ENCODE assay signal across 8 cellular contexts in genomic region chr7:148884299-148885022, GRCh38. TPM values are rescaled to one million over a fixed set of nuclear protein-coding genes. Genes with fewer than 3 reads are reported as not detected.
A peak's percentile ranks its signal among the peaks of the same experiment; 100 is the strongest.
DNase-seq lines count a peak whose midpoint lies in the region; ATAC-seq and TF ChIP-seq lines count a peak whose summit lies in the region.

No MANE protein-coding gene starts in this region.

- POLR2A ChIA-PET in CD4-positive, alpha-beta T cell (lab: Charles Lee) = interaction anchor here (0.6 to 3.4 kb wide), 9 partner anchors 11 to 186 kb away, joined by 3 to 68 read pairs (median 9); partner anchors contain the start of gene CUL1
- POLR2A ChIA-PET in activated CD4-positive, alpha-beta memory T cell treated with anti-CD3 and anti-CD28 coated beads, Interleukin-2, amount 10 ng/mL, durations not matched to agents 7 days and 5 days (lab: Charles Lee) = interaction anchor here (0.8 to 4.7 kb wide), 28 partner anchors 10 to 310 kb away, joined by 3 to 59 read pairs (median 8); partner anchors contain the start of genes CUL1, PDIA4 and ZNF398

- H3K9me3 Mint-ChIP-seq in CD4-positive, alpha-beta T cell = no peaks in the 10 kb centered on the region
- no peaks in the 10 kb centered on the region for H3K9me3 Mint-ChIP-seq in activated CD4-positive, alpha-beta memory T cell treated with anti-CD3 and anti-CD28 coated beads, Interleukin-2, amount 10 ng/mL, durations not matched to agents 7 days and 5 days

- H3K9ac ChIP-seq in duodenal mucosa (ENCODE audit: low read depth in 1 of 2, low read length in 2 of 2) = peak overlapping the region; percentile 69 to 70

- H3K36me3 ChIP-seq in duodenal mucosa (ENCODE audit: control insufficient read depth in 1 of 2, insufficient read depth in 2 of 2, low read length in 2 of 2) (no peaks in the 10 kb centered on the region), lung (ENCODE audit: control insufficient read depth in 2 of 2, insufficient read depth in 2 of 2, low read length in 2 of 2) (no peaks in the 10 kb centered on the region)

- DNase-seq in CD4-positive, alpha-beta T cell = peak; percentile 84 to 95 (median 89)
- DNase-seq in NCI-H774 (lab: John Stamatoyannopoulos, UW) (peak; percentile 93), lung (ENCODE audit: low spot score) (peak; percentile 90)
- DNase-seq in activated CD4-positive, alpha-beta memory T cell treated with anti-CD3 and anti-CD28 coated beads, Interleukin-2, amount 10 ng/mL, durations not matched to agents 7 days and 5 days = peak; percentile 95
- peak; percentile 82 to 89 (median 87) for DNase-seq in stimulated activated CD4-positive, alpha-beta T cell treated with anti-CD3 and anti-CD28 coated beads, TNF-alpha, amount 100 ng/mL, for 1 hour (ENCODE audit: low read depth in 3 of 3, low spot score in 1 of 3)

- H3K27ac ChIP-seq in CD4-positive, alpha-beta T cell (ENCODE audit: low read depth, low read length) = peak overlapping the region; percentile 86
- H3K27ac ChIP-seq in duodenal mucosa (ENCODE audit: low read depth, low read length) = peak overlapping the region; percentile 79
- peak overlapping the region; percentile 92 for H3K27ac ChIP-seq in lung (ENCODE audit: low read depth in 1 of 2, low read length in 1 of 2)

- H3K4me3 ChIP-seq in duodenal mucosa (ENCODE audit: low read depth in 1 of 2, low read length in 2 of 2) = peak overlapping the region; percentile 67 to 80
- peak overlapping the region; percentile 97 for H3K4me3 ChIP-seq in lung

- H3K27ac Mint-ChIP-seq in CD4-positive, alpha-beta T cell = peak overlapping the region; percentile 88
- peak overlapping the region; percentile 93 for H3K27ac Mint-ChIP-seq in activated CD4-positive, alpha-beta memory T cell treated with anti-CD3 and anti-CD28 coated beads, Interleukin-2, amount 10 ng/mL, durations not matched to agents 7 days and 5 days

- 0 to 1% methylated on average over 64 to 101 of the region's 101 CpGs for WGBS in lung, 2 donors

- H3K9me3 ChIP-seq in CD4-positive, alpha-beta T cell (ENCODE audit: control insufficient read depth, low read length) = no peaks in the 10 kb centered on the region
- no peaks in the 10 kb centered on the region for H3K9me3 ChIP-seq in duodenal mucosa (ENCODE audit: control insufficient read depth in 1 of 2, low read length in 2 of 2)
- H3K9me3 ChIP-seq in lung (ENCODE audit: control insufficient read depth in 2 of 2, insufficient read depth in 1 of 2, low read length in 1 of 2) = no peaks in the 10 kb centered on the region

- ATAC-seq in CD4-positive, alpha-beta T cell (ENCODE audit: poor library complexity) = peak; percentile 91
- ATAC-seq in GM19397 (IDR thresholded peaks at IDR 0.05; ENCODE audit: unreplicated experiment) = peak; percentile 88
- peak; percentile 76 for ATAC-seq in HG03558 (IDR thresholded peaks at IDR 0.05; ENCODE audit: extremely low read depth, unreplicated experiment)
- ATAC-seq in lung (ENCODE audit: insufficient read depth, low FRiP score) = peak; percentile 98

- H3K4me3 Mint-ChIP-seq in CD4-positive, alpha-beta T cell = peak overlapping the region; percentile 95
- peak overlapping the region; percentile 84 for H3K4me3 Mint-ChIP-seq in activated CD4-positive, alpha-beta memory T cell treated with anti-CD3 and anti-CD28 coated beads, Interleukin-2, amount 10 ng/mL, durations not matched to agents 7 days and 5 days

- H3K4me1 Mint-ChIP-seq in CD4-positive, alpha-beta T cell (ENCODE audit: low read depth) = peaks cover 30% of the 10 kb centered on the region
- H3K4me1 Mint-ChIP-seq in activated CD4-positive, alpha-beta memory T cell treated with anti-CD3 and anti-CD28 coated beads, Interleukin-2, amount 10 ng/mL, durations not matched to agents 7 days and 5 days = peaks cover 29% of the 10 kb centered on the region

- H3K36me3 Mint-ChIP-seq in CD4-positive, alpha-beta T cell (ENCODE audit: low read depth) = peaks cover 9% of the 10 kb centered on the region
- peaks cover 27% of the 10 kb centered on the region for H3K36me3 Mint-ChIP-seq in activated CD4-positive, alpha-beta memory T cell treated with anti-CD3 and anti-CD28 coated beads, Interleukin-2, amount 10 ng/mL, durations not matched to agents 7 days and 5 days (ENCODE audit: low read depth)

- H3K4me1 ChIP-seq in duodenal mucosa (ENCODE audit: control insufficient read depth in 1 of 2, insufficient read depth in 2 of 2, low read length in 2 of 2) = peaks cover 0 to 12% of the 10 kb centered on the region in 2 donors
- no peaks in the 10 kb centered on the region for H3K4me1 ChIP-seq in lung (ENCODE audit: control insufficient read depth in 2 of 2, insufficient read depth in 2 of 2, low read length in 2 of 2)

- TF ChIP-seq CTCF in CD4-positive, alpha-beta T cell (IDR thresholded peaks at IDR 0.05) = no peak
- TF ChIP-seq CTCF in lung (IDR thresholded peaks at IDR 0.05; ENCODE audit: control extremely low read depth, extremely low read depth) = no peak

- H3K27me3 ChIP-seq in CD4-positive, alpha-beta T cell (ENCODE audit: control insufficient read depth, insufficient read depth, low read length) = no peaks in the 10 kb centered on the region
- H3K27me3 ChIP-seq in duodenal mucosa (ENCODE audit: control insufficient read depth in 1 of 2, insufficient read depth in 2 of 2, low read length in 2 of 2) = no peaks in the 10 kb centered on the region
- no peaks in the 10 kb centered on the region for H3K27me3 ChIP-seq in lung (ENCODE audit: control insufficient read depth, insufficient read depth)

- H3K27me3 Mint-ChIP-seq in CD4-positive, alpha-beta T cell = no peaks in the 10 kb centered on the region
- no peaks in the 10 kb centered on the region for H3K27me3 Mint-ChIP-seq in activated CD4-positive, alpha-beta memory T cell treated with anti-CD3 and anti-CD28 coated beads, Interleukin-2, amount 10 ng/mL, durations not matched to agents 7 days and 5 days

- CTCF ChIA-PET in CD4-positive, alpha-beta T cell (lab: Charles Lee) = interaction anchor here (0.7 to 2.0 kb wide), 2 partner anchors 57 kb away, joined by 3 to 12 read pairs; no protein-coding TSS in a partner anchor
- CTCF ChIA-PET in activated CD4-positive, alpha-beta memory T cell treated with anti-CD3 and anti-CD28 coated beads, Interleukin-2, amount 10 ng/mL, durations not matched to agents 7 days and 5 days (lab: Charles Lee) = interaction anchor here (0.6 to 1.9 kb wide), 4 partner anchors 57 to 82 kb away, joined by 3 to 15 read pairs (median 4); no protein-coding TSS in a partner anchor

- intact Hi-C loops in CD4-positive, alpha-beta T cell (cut with DNase I, micrococcal nuclease) = loop anchor here (1.0 to 10.0 kb wide), 8 partner anchors 28 to 400 kb away; partner anchors contain the start of genes CUL1 (in 1 of the 2), PDIA4 (in 1 of the 2), ZNF425 (in 1 of the 2) and ZNF786 (in 1 of the 2)

RNA-seq across cellular contexts. Expression of gene EZH2, which starts 0.4 kb away (rescaled TPM):
- total RNA-seq in CD4-positive, alpha-beta T cell = 10 to 100 TPM; 16.0 to 17.6 TPM
- 10 to 100 TPM; 87.7 to 88.4 TPM for total RNA-seq in activated CD4-positive, alpha-beta memory T cell treated with anti-CD3 and anti-CD28 coated beads, Interleukin-2, amount 10 ng/mL, durations not matched to agents 7 days and 5 days
- total RNA-seq in lung = 10 to 100 TPM in 1 of 2 donors, 1 to 10 TPM in 1; 4.6 to 14.8 TPM
- polyA plus RNA-seq in lung = 1 to 10 TPM; 3.6 to 4.3 TPM

Comparison
In these comparisons a context has a peak if more than half of its experiments do, and no peak if none do; other contexts are left out.
1. Peak in every context shown above with its lines: DNase-seq, ATAC-seq, H3K4me3 ChIP-seq and H3K27ac ChIP-seq.
2. RNA of gene EZH2, which starts 0.4 kb away (total RNA-seq): 87.7 to 88.4 TPM in activated CD4-positive, alpha-beta memory T cell treated with anti-CD3 and anti-CD28 coated beads, Interleukin-2, amount 10 ng/mL, durations not matched to agents 7 days and 5 days; 16.0 to 17.6 TPM in CD4-positive, alpha-beta T cell and 4.6 to 14.8 TPM in lung; every median in the first group is over 4 times any median in the second.